In genomic region chr7:26855421-26855820, GRCh38 we compare ENCODE assay signal across 33 cellular contexts. TPM values are rescaled to one million over a fixed set of nuclear protein-coding genes. Genes with fewer than 3 reads are reported as not detected.
DNase-seq lines count a peak whose midpoint lies in the region; ATAC-seq and TF ChIP-seq lines count a peak whose summit lies in the region.
"Had no signal": no experiment of that assay in that cellular context is flagged by ENCODE, and none has a peak within 500 bp of the region (broad histone marks: within the 10 kb centered on the region; RNA-seq: fewer than 3 reads in every experiment).

No MANE protein-coding gene starts in this region.

- H3K9ac ChIP-seq in adipocyte (ENCODE audit: low read length): peak overlapping the region; percentile 78

- peaks cover 15% of the 10 kb centered on the region for H3K36me3 Mint-ChIP-seq in nephron progenitor cell (ENCODE audit: low read depth)
- H3K36me3 Mint-ChIP-seq: natural killer cell treated with Interleukin-12 subunit alpha and Interleukin-12 subunit beta and Interleukin-15 and Interleukin-18, amount 100 ng/mL, for 72 hours had no signal

- H3K9me3 Mint-ChIP-seq in nephron progenitor cell: no peaks in the 10 kb centered on the region
- H3K9me3 Mint-ChIP-seq: activated T-helper 17 cell treated with anti-CD3 and anti-CD28 coated beads, Interleukin-2, amount 50 U/mL, for 72 hours; CD8-positive, alpha-beta memory T cell; GM23338; natural killer cell treated with Interleukin-12 subunit alpha and Interleukin-12 subunit beta and Interleukin-15 and Interleukin-18, amount 100 ng/mL, for 72 hours; stimulated activated naive B cell treated with anti-CD40 and anti-IgM and Interleukin-4, amounts not matched to agents 10 μg/mL and 1 μg/mL and 100 μg/mL, for 72 hours had no signal

- H3K4me3 Mint-ChIP-seq in nephron progenitor cell: peak overlapping the region; percentile 70
- H3K4me3 Mint-ChIP-seq: activated CD8-positive, alpha-beta T cell treated with anti-CD3 and anti-CD28 coated beads, Interleukin-2, amount 10 ng/mL, durations not matched to agents 7 days and 5 days; activated T-helper 17 cell treated with anti-CD3 and anti-CD28 coated beads, Interleukin-2, amount 50 U/mL, for 72 hours; CD8-positive, alpha-beta memory T cell; GM23338; natural killer cell treated with Interleukin-12 subunit alpha and Interleukin-12 subunit beta and Interleukin-15 and Interleukin-18, amount 100 ng/mL, for 72 hours; stimulated activated naive B cell treated with anti-CD40 and anti-IgM and Interleukin-4, amounts not matched to agents 10 μg/mL and 1 μg/mL and 100 μg/mL, for 72 hours had no signal

- H3K4me1 Mint-ChIP-seq in nephron progenitor cell: peaks cover 87% of the 10 kb centered on the region
- H3K4me1 Mint-ChIP-seq: activated T-helper 17 cell treated with anti-CD3 and anti-CD28 coated beads, Interleukin-2, amount 50 U/mL, for 72 hours had no signal

- ATAC-seq in foreskin keratinocyte (no peak), HG03457 (IDR thresholded peaks at IDR 0.05; ENCODE audit: unreplicated experiment) (no peak)
- ATAC-seq: activated CD8-positive, alpha-beta T cell treated with anti-CD3 and anti-CD28 coated beads, Interleukin-2, amount 10 ng/mL, durations not matched to agents 7 days and 5 days; activated T-helper 17 cell treated with anti-CD3 and anti-CD28 coated beads, Interleukin-2, amount 50 U/mL, for 72 hours; GM23338; K562; mucosa of descending colon; natural killer cell treated with Interleukin-12 subunit alpha and Interleukin-12 subunit beta and Interleukin-15 and Interleukin-18, amount 100 ng/mL, for 72 hours; stimulated activated naive B cell treated with anti-CD40 and anti-IgM and Interleukin-4, amounts not matched to agents 10 μg/mL and 1 μg/mL and 100 μg/mL, for 72 hours had no signal

- H3K27ac ChIP-seq in foreskin keratinocyte: peak overlapping the region; percentile 30
- H3K27ac ChIP-seq: brain microvascular endothelial cell, dorsolateral prefrontal cortex, SJSA1, vagina, VCaP had no signal

- no peaks in the 10 kb centered on the region for H3K36me3 ChIP-seq in adipocyte (ENCODE audit: control insufficient read depth, insufficient read depth, low read length, severe bottlenecking)
- H3K36me3 ChIP-seq: BE2C, brain microvascular endothelial cell, SJSA1, vagina had no signal

- H3K9me3 ChIP-seq in adipocyte (ENCODE audit: control insufficient read depth, low read length): no peaks in the 10 kb centered on the region
- H3K9me3 ChIP-seq: BE2C, mucosa of descending colon, SJSA1, vagina had no signal

- DNase-seq in adipocyte (ENCODE audit: low read depth) (no peak), foreskin keratinocyte (peak in 1 of 2 donors; percentile 57), nephron progenitor cell (no peak), NCI-H187 treated with DMSO at 0.1 percent for 48 hours (lab: John Stamatoyannopoulos, UW) (no peak), dedifferentiated amniotic fluid mesenchymal stem cell (ENCODE audit: extremely low spot score) (no peak), erythroblast (lab: John Stamatoyannopoulos, UW) (no peak)
- DNase-seq: activated CD4-positive, alpha-beta T cell treated with anti-CD3 and anti-CD28 coated beads for 4 hours; activated CD8-positive, alpha-beta T cell treated with anti-CD3 and anti-CD28 coated beads, Interleukin-2, amount 10 ng/mL, durations not matched to agents 7 days and 5 days; activated naive CD4-positive, alpha-beta T cell treated with anti-CD3 and anti-CD28 coated beads, Interleukin-2, amount 50 U/mL, for 16 hours; amniotic stem cell; BE2C; brain microvascular endothelial cell; CD8-positive, alpha-beta memory T cell; DMS 273 treated with DMSO at 0.1 percent for 48 hours; dorsolateral prefrontal cortex; EL; glutamatergic neuron; mucosa of descending colon; NCI-H1417; NCI-H345; NCI-H774; retina; stimulated activated naive B cell treated with anti-CD40 and anti-IgM and Interleukin-4, amounts not matched to agents 10 μg/mL and 1 μg/mL and 100 μg/mL, for 72 hours; T-helper 9 cell had no signal

- no peak for TF ChIP-seq CTCF in foreskin keratinocyte (conservative IDR thresholded peaks at IDR 0.05)
- no peak for TF ChIP-seq CTCF in nephron progenitor cell (IDR thresholded peaks at IDR 0.05)

- H3K4me1 ChIP-seq in adipocyte (ENCODE audit: control insufficient read depth, insufficient read depth, low read length) (peaks cover 27% of the 10 kb centered on the region), foreskin keratinocyte (peaks cover 26% of the 10 kb centered on the region)
- H3K4me1 ChIP-seq: BE2C, SJSA1, vagina had no signal

- no peaks in the 10 kb centered on the region for H3K27me3 Mint-ChIP-seq in nephron progenitor cell (ENCODE audit: low read depth, poor library complexity)
- H3K27me3 Mint-ChIP-seq: stimulated activated naive B cell treated with anti-CD40 and anti-IgM and Interleukin-4, amounts not matched to agents 10 μg/mL and 1 μg/mL and 100 μg/mL, for 72 hours had no signal

- peak overlapping the region; percentile 83 for H3K27ac Mint-ChIP-seq in nephron progenitor cell
- H3K27ac Mint-ChIP-seq: activated CD8-positive, alpha-beta T cell treated with anti-CD3 and anti-CD28 coated beads, Interleukin-2, amount 10 ng/mL, durations not matched to agents 7 days and 5 days; activated T-helper 17 cell treated with anti-CD3 and anti-CD28 coated beads, Interleukin-2, amount 50 U/mL, for 72 hours; CD8-positive, alpha-beta memory T cell; GM23338; natural killer cell treated with Interleukin-12 subunit alpha and Interleukin-12 subunit beta and Interleukin-15 and Interleukin-18, amount 100 ng/mL, for 72 hours; stimulated activated naive B cell treated with anti-CD40 and anti-IgM and Interleukin-4, amounts not matched to agents 10 μg/mL and 1 μg/mL and 100 μg/mL, for 72 hours had no signal

- no peaks in the 10 kb centered on the region for H3K27me3 ChIP-seq in adipocyte (replicated peaks; ENCODE audit: control insufficient read depth, insufficient read depth, low read length)
- H3K27me3 ChIP-seq in foreskin keratinocyte: no peaks in the 10 kb centered on the region
- H3K27me3 ChIP-seq: SJSA1, vagina had no signal

- no peak for TF ChIP-seq POLR2A in erythroblast (IDR thresholded peaks at IDR 0.05; ENCODE audit: low read length)

- H3K4me3 ChIP-seq in adipocyte (ENCODE audit: low read length): no peak overlapping the region
- H3K4me3 ChIP-seq: dorsolateral prefrontal cortex, GM23338, K562, mucosa of descending colon, SJSA1, skin epidermis, vagina had no signal

RNA-seq across cellular contexts. Expression of gene SKAP2, which starts 9.0 kb away (rescaled TPM):
- 17.0 and 18.5 TPM in 2 replicates for total RNA-seq in foreskin keratinocyte
- 5.2 and 6.4 TPM in 2 replicates for polyA plus RNA-seq in foreskin keratinocyte
